ENCODE assay signal across 1 cellular context in the genomic region with DNA sequence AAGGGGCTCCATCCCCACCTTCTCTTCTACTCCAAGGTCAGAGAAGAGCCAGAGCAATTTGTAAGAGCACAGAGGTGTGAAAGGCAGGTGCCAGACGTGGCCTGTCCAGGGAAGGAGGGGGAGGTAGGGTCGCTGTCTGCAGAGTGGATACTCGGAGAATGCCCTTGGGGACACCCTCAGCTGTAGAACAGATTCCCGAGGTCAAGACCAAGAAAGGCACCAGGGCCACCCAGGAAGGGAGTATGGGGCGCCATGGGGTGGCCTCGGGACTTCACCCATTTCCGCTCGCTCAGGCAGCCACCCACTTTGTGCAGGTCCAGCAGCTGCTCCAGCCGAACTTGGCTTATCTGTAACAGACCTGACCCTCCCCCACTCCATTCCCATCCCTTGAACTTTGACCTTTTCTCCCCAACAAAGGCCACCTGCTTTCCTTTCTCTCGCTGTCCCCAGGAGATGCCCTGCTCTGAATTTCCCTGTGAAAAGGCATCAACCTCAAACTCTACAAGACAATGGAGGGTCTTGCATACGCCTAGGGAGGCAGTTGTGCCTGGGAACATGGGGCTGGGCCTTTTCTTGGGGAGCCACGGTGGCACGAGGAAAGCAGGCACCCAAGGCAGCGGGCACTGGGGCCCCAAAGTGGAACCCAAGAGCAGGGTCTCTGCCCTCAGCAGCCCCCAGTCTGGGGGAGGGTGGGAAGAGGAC.
TF ChIP-seq lines count a peak whose summit lies in the region.

No MANE protein-coding gene starts in this region.

TF ChIP-seq in HepG2, 621 proteins besides CTCF, POLR2A, EP300 and RAD21 (continued from another document and continues in another):
- TF ChIP-seq, protein P1, sequence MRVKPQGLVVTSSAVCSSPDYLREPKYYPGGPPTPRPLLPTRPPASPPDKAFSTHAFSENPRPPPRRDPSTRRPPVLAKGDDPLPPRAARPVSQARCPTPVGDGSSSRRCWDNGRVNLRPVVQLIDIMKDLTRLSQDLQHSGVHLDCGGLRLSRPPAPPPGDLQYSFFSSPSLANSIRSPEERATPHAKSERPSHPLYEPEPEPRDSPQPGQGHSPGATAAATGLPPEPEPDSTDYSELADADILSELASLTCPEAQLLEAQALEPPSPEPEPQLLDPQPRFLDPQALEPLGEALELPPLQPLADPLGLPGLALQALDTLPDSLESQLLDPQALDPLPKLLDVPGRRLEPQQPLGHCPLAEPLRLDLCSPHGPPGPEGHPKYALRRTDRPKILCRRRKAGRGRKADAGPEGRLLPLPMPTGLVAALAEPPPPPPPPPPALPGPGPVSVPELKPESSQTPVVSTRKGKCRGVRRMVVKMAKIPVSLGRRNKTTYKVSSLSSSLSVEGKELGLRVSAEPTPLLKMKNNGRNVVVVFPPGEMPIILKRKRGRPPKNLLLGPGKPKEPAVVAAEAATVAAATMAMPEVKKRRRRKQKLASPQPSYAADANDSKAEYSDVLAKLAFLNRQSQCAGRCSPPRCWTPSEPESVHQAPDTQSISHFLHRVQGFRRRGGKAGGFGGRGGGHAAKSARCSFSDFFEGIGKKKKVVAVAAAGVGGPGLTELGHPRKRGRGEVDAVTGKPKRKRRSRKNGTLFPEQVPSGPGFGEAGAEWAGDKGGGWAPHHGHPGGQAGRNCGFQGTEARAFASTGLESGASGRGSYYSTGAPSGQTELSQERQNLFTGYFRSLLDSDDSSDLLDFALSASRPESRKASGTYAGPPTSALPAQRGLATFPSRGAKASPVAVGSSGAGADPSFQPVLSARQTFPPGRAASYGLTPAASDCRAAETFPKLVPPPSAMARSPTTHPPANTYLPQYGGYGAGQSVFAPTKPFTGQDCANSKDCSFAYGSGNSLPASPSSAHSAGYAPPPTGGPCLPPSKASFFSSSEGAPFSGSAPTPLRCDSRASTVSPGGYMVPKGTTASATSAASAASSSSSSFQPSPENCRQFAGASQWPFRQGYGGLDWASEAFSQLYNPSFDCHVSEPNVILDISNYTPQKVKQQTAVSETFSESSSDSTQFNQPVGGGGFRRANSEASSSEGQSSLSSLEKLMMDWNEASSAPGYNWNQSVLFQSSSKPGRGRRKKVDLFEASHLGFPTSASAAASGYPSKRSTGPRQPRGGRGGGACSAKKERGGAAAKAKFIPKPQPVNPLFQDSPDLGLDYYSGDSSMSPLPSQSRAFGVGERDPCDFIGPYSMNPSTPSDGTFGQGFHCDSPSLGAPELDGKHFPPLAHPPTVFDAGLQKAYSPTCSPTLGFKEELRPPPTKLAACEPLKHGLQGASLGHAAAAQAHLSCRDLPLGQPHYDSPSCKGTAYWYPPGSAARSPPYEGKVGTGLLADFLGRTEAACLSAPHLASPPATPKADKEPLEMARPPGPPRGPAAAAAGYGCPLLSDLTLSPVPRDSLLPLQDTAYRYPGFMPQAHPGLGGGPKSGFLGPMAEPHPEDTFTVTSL (CRISPR knock-in tag; IDR thresholded peaks at IDR 0.05; ENCODE audit: borderline replicate concordance): no peak
- no peak for TF ChIP-seq ZNF136 (CRISPR knock-in tag; IDR thresholded peaks at IDR 0.05; ENCODE audit: low read depth)
- TF ChIP-seq ATF2 (CRISPR knock-in tag; IDR thresholded peaks at IDR 0.05): no peak
- TF ChIP-seq ZNF337 (CRISPR knock-in tag; IDR thresholded peaks at IDR 0.05; ENCODE audit: borderline replicate concordance, low read depth): no peak
- TF ChIP-seq CHD2 (IDR thresholded peaks at IDR 0.05; ENCODE audit: low read depth, low read length): no peak
- no peak for TF ChIP-seq BATF2 (CRISPR knock-in tag; IDR thresholded peaks at IDR 0.05)
- TF ChIP-seq DMTF1 (CRISPR knock-in tag; IDR thresholded peaks at IDR 0.05): no peak
- peak; percentile 75 for TF ChIP-seq ZMYM4 (CRISPR knock-in tag; IDR thresholded peaks at IDR 0.05)
- TF ChIP-seq CENPBD1 (CRISPR knock-in tag; IDR thresholded peaks at IDR 0.05; ENCODE audit: borderline replicate concordance, low read depth): no peak
- TF ChIP-seq, protein P2, sequence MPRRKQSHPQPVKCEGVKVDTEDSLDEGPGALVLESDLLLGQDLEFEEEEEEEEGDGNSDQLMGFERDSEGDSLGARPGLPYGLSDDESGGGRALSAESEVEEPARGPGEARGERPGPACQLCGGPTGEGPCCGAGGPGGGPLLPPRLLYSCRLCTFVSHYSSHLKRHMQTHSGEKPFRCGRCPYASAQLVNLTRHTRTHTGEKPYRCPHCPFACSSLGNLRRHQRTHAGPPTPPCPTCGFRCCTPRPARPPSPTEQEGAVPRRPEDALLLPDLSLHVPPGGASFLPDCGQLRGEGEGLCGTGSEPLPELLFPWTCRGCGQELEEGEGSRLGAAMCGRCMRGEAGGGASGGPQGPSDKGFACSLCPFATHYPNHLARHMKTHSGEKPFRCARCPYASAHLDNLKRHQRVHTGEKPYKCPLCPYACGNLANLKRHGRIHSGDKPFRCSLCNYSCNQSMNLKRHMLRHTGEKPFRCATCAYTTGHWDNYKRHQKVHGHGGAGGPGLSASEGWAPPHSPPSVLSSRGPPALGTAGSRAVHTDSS (CRISPR knock-in tag; conservative IDR thresholded peaks at IDR 0.05): no peak
- TF ChIP-seq, protein P3, sequence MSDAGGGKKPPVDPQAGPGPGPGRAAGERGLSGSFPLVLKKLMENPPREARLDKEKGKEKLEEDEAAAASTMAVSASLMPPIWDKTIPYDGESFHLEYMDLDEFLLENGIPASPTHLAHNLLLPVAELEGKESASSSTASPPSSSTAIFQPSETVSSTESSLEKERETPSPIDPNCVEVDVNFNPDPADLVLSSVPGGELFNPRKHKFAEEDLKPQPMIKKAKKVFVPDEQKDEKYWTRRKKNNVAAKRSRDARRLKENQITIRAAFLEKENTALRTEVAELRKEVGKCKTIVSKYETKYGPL (CRISPR knock-in tag; IDR thresholded peaks at IDR 0.05): no peak
- TF ChIP-seq, protein P4, sequence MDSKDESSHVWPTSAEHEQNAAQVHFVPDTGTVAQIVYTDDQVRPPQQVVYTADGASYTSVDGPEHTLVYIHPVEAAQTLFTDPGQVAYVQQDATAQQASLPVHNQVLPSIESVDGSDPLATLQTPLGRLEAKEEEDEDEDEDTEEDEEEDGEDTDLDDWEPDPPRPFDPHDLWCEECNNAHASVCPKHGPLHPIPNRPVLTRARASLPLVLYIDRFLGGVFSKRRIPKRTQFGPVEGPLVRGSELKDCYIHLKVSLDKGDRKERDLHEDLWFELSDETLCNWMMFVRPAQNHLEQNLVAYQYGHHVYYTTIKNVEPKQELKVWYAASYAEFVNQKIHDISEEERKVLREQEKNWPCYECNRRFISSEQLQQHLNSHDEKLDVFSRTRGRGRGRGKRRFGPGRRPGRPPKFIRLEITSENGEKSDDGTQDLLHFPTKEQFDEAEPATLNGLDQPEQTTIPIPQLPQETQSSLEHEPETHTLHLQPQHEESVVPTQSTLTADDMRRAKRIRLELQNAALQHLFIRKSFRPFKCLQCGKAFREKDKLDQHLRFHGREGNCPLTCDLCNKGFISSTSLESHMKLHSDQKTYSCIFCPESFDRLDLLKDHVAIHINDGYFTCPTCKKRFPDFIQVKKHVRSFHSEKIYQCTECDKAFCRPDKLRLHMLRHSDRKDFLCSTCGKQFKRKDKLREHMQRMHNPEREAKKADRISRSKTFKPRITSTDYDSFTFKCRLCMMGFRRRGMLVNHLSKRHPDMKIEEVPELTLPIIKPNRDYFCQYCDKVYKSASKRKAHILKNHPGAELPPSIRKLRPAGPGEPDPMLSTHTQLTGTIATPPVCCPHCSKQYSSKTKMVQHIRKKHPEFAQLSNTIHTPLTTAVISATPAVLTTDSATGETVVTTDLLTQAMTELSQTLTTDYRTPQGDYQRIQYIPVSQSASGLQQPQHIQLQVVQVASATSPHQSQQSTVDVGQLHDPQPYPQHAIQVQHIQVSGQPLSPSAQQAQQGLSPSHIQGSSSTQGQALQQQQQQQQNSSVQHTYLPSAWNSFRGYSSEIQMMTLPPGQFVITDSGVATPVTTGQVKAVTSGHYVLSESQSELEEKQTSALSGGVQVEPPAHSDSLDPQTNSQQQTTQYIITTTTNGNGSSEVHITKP (CRISPR knock-in tag; IDR thresholded peaks at IDR 0.05; ENCODE audit: low read depth): 0 out of 2 replicates have a peak, but pooled peaks have one; percentile 50
- TF ChIP-seq ZNF816 (CRISPR knock-in tag; IDR thresholded peaks at IDR 0.05; ENCODE audit: borderline replicate concordance): no peak
- TF ChIP-seq ISL2 (CRISPR knock-in tag; IDR thresholded peaks at IDR 0.05): no peak
- TF ChIP-seq TP53 (CRISPR knock-in tag; conservative IDR thresholded peaks at IDR 0.05): no peak
- TF ChIP-seq YEATS4 (CRISPR knock-in tag; IDR thresholded peaks at IDR 0.05; ENCODE audit: borderline replicate concordance): peak; percentile 76; the same call in 1 of the 2 replicates
- no peak for TF ChIP-seq HOXA5 (CRISPR knock-in tag; IDR thresholded peaks at IDR 0.05)
- TF ChIP-seq ZNF354B (CRISPR knock-in tag; IDR thresholded peaks at IDR 0.05): no peak
- TF ChIP-seq ETV6 (CRISPR knock-in tag; conservative IDR thresholded peaks at IDR 0.05): no peak
- no peak for TF ChIP-seq SSRP1 (CRISPR knock-in tag; IDR thresholded peaks at IDR 0.05)
- TF ChIP-seq, protein P5, sequence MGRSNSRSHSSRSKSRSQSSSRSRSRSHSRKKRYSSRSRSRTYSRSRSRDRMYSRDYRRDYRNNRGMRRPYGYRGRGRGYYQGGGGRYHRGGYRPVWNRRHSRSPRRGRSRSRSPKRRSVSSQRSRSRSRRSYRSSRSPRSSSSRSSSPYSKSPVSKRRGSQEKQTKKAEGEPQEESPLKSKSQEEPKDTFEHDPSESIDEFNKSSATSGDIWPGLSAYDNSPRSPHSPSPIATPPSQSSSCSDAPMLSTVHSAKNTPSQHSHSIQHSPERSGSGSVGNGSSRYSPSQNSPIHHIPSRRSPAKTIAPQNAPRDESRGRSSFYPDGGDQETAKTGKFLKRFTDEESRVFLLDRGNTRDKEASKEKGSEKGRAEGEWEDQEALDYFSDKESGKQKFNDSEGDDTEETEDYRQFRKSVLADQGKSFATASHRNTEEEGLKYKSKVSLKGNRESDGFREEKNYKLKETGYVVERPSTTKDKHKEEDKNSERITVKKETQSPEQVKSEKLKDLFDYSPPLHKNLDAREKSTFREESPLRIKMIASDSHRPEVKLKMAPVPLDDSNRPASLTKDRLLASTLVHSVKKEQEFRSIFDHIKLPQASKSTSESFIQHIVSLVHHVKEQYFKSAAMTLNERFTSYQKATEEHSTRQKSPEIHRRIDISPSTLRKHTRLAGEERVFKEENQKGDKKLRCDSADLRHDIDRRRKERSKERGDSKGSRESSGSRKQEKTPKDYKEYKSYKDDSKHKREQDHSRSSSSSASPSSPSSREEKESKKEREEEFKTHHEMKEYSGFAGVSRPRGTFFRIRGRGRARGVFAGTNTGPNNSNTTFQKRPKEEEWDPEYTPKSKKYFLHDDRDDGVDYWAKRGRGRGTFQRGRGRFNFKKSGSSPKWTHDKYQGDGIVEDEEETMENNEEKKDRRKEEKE (IDR thresholded peaks at IDR 0.05): no peak
- TF ChIP-seq PCBP1 (IDR thresholded peaks at IDR 0.05; ENCODE audit: borderline replicate concordance, low read depth, low read length): no peak
- TF ChIP-seq PTBP1 (IDR thresholded peaks at IDR 0.05; ENCODE audit: low read depth, low read length, poor library complexity, severe bottlenecking): no peak
- TF ChIP-seq ZNF672 (CRISPR knock-in tag; IDR thresholded peaks at IDR 0.05): no peak
- TF ChIP-seq ZNF17 (CRISPR knock-in tag; IDR thresholded peaks at IDR 0.05): no peak
- TF ChIP-seq ELF3 (CRISPR knock-in tag; IDR thresholded peaks at IDR 0.05): peak; percentile 50
- no peak for TF ChIP-seq HOXA9 (CRISPR knock-in tag; IDR thresholded peaks at IDR 0.05; ENCODE audit: borderline replicate concordance)
- TF ChIP-seq, protein P6, sequence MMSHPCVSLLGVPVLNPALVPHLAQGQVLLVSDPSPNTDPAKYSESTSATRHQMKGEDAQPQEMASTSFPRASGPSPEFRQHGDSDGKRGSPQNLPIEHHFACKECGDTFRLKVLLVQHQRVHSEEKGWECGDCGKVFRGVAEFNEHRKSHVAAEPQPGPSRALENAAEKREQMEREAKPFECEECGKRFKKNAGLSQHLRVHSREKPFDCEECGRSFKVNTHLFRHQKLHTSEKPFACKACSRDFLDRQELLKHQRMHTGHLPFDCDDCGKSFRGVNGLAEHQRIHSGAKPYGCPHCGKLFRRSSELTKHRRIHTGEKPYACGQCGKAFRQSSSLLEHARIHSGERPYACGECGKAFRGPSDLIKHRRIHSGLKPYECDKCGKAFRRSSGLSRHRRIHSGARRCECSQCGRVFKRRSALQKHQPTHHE (CRISPR knock-in tag; IDR thresholded peaks at IDR 0.05; ENCODE audit: borderline replicate concordance): no peak
- 0 out of 2 replicates have a peak, but pooled peaks have one; percentile 37 for TF ChIP-seq CBX5 (CRISPR knock-in tag; IDR thresholded peaks at IDR 0.05; ENCODE audit: borderline replicate concordance)
- no peak for TF ChIP-seq ADNP (CRISPR knock-in tag; IDR thresholded peaks at IDR 0.05)
- peak; percentile 94 for TF ChIP-seq NR2F6 (IDR thresholded peaks at IDR 0.05)
- peak; percentile 98 for TF ChIP-seq NR2F6 (CRISPR knock-in tag; IDR thresholded peaks at IDR 0.05)
- no peak for TF ChIP-seq ZNF709 (CRISPR knock-in tag; IDR thresholded peaks at IDR 0.05)
